18 cellular contexts compared by ENCODE assay signal in genomic region chr10:8336629-8337331, GRCh38.
"Had no signal": no experiment of that assay in that cellular context is flagged by ENCODE, and none has a peak within 500 bp of the region (broad histone marks: within the 10 kb centered on the region; RNA-seq: fewer than 3 reads in every experiment).

No MANE protein-coding gene starts in this region.

- ATAC-seq: activated naive CD8-positive, alpha-beta T cell treated with anti-CD3 and anti-CD28 coated beads, Interleukin-2, amount 50 U/mL, for 24 hours; natural killer cell; right cardiac atrium; stimulated activated naive B cell treated with anti-CD40 and anti-IgM and Interleukin-4, amounts not matched to agents 10 μg/mL and 1 μg/mL and 100 μg/mL, for 72 hours; T-cell had no signal

- H3K27me3 ChIP-seq: ascending aorta, testis had no signal

- H3K4me3 ChIP-seq: ascending aorta, testis had no signal

- H3K27me3 Mint-ChIP-seq: T-cell had no signal

- H3K27ac ChIP-seq: ascending aorta, testis, WERI-Rb-1 had no signal

- H3K4me3 Mint-ChIP-seq: activated naive CD8-positive, alpha-beta T cell treated with anti-CD3 and anti-CD28 coated beads, Interleukin-2, amount 50 U/mL, for 24 hours; endodermal cell; natural killer cell; stimulated activated naive B cell treated with anti-CD40 and anti-IgM and Interleukin-4, amounts not matched to agents 10 μg/mL and 1 μg/mL and 100 μg/mL, for 72 hours; T-cell had no signal

- H3K27ac Mint-ChIP-seq: activated naive CD8-positive, alpha-beta T cell treated with anti-CD3 and anti-CD28 coated beads, Interleukin-2, amount 50 U/mL, for 24 hours; endodermal cell; natural killer cell; stimulated activated naive B cell treated with anti-CD40 and anti-IgM and Interleukin-4, amounts not matched to agents 10 μg/mL and 1 μg/mL and 100 μg/mL, for 72 hours had no signal

- FAIRE-seq: bronchial epithelial cell, urothelium cell line had no signal

- H3K9me3 Mint-ChIP-seq: endodermal cell, natural killer cell had no signal

- DNase-seq: activated CD4-positive, alpha-beta T cell treated with anti-CD3 and anti-CD28 coated beads for 48 hours; activated naive CD8-positive, alpha-beta T cell treated with anti-CD3 and anti-CD28 coated beads, Interleukin-2, amount 50 U/mL, for 24 hours; activated T-cell treated with anti-CD3 and anti-CD28 coated beads, Interleukin-2, amount 50 U/mL, for 1 hour; endodermal cell; erythroblast; hypothalamus; mammary epithelial cell; natural killer cell; nucleus accumbens; right cardiac atrium; stimulated activated CD4-positive, alpha-beta T cell treated with anti-CD3 and anti-CD28 coated beads, Interleukin-1b, Interleukin-23, amount 100 ng/mL, for 48 hours; stimulated activated naive B cell treated with anti-CD40 and anti-IgM and Interleukin-4, amounts not matched to agents 10 μg/mL and 1 μg/mL and 100 μg/mL, for 72 hours; T-cell; testis; WERI-Rb-1 had no signal

- H3K9me3 ChIP-seq: ascending aorta, testis had no signal

- H3K36me3 ChIP-seq: ascending aorta, WERI-Rb-1 had no signal

- H3K36me3 Mint-ChIP-seq: natural killer cell; stimulated activated naive B cell treated with anti-CD40 and anti-IgM and Interleukin-4, amounts not matched to agents 10 μg/mL and 1 μg/mL and 100 μg/mL, for 72 hours; T-cell had no signal
